ENCODE assay signal across 8 cellular contexts in genomic region chr6:89122625-89123024, GRCh38. TPM values are rescaled to one million over a fixed set of nuclear protein-coding genes. Genes with fewer than 3 reads are reported as not detected.
DNase-seq lines count a peak whose midpoint lies in the region; ATAC-seq, FAIRE-seq and TF ChIP-seq lines count a peak whose summit lies in the region.

No MANE protein-coding gene starts in this region.

- ATAC-seq in activated T-cell treated with anti-CD3 and anti-CD28 coated beads, Interleukin-2, amount 50 U/mL, for 72 hours (replicated peaks in 1 of 2), result peak; percentile 36 to 41
- peak; percentile 65 for ATAC-seq in HG02885 (IDR thresholded peaks at IDR 0.05; ENCODE audit: poor library complexity, unreplicated experiment)

- no peak for TF ChIP-seq POLR2A in H1 (IDR thresholded peaks at IDR 0.05; ENCODE audit: control extremely low read depth in 1 of 2, low read depth in 2 of 2, low read length in 2 of 2)

- no peaks in the 10 kb centered on the region for H3K4me1 ChIP-seq in OCI-LY7 (ENCODE audit: insufficient read depth, low read length, poor library complexity, severe bottlenecking)
- no peaks in the 10 kb centered on the region for H3K4me1 ChIP-seq in H1 (replicated peaks in 1 of 4; ENCODE audit: control insufficient read depth in 3 of 4, insufficient read depth in 4 of 4, low read length in 3 of 4)

- no peak overlapping the region for H2BK15ac ChIP-seq in H1 (ENCODE audit: low read length)

- no peak overlapping the region for H3K4ac ChIP-seq in H1 (replicated peaks; ENCODE audit: insufficient read length, low read depth, low read length)

- no peak overlapping the region for H2AK5ac ChIP-seq in H1 (ENCODE audit: low read depth, low read length)

- no peak for DNase-seq in activated T-cell treated with anti-CD3 and anti-CD28 coated beads, Interleukin-2, amount 50 U/mL, for 72 hours
- DNase-seq in activated T-cell treated with anti-CD3 and anti-CD28 coated beads, Interleukin-2, amount 50 U/mL, for 48 hours, result no peak
- DNase-seq in OCI-LY7 (ENCODE audit: low spot score) (peak; percentile 63), H1 (ENCODE audit: low read depth in 1 of 2, low spot score in 2 of 2) (no peak), NCI-H187 treated with DMSO at 0.1 percent for 48 hours (lab: John Stamatoyannopoulos, UW) (no peak)
- DNase-seq in stimulated activated CD4-positive, alpha-beta T cell treated with anti-CD3 and anti-CD28 coated beads, Interleukin-12 subunit alpha, Interleukin-12 subunit beta, amount 100 ng/mL, for 4 hours, result no peak

- H3K9ac ChIP-seq in H1 (replicated peaks in 1 of 4; ENCODE audit: extremely low read depth in 1 of 4, low read depth in 3 of 4, low read length in 3 of 4), result no peak overlapping the region

- no TSS peak for BruUV-seq in OCI-LY7 (replicated peaks; lab: Mats Ljungman, UMichigan)

- H3K4me1 Mint-ChIP-seq in activated T-cell treated with anti-CD3 and anti-CD28 coated beads, Interleukin-2, amount 50 U/mL, for 72 hours (ENCODE audit: low read depth), result no peaks in the 10 kb centered on the region
- no peaks in the 10 kb centered on the region for H3K4me1 Mint-ChIP-seq in nephron

- no peak overlapping the region for H4K91ac ChIP-seq in H1 (replicated peaks; ENCODE audit: insufficient read length, low read length)

- H3K4me3 Mint-ChIP-seq in activated T-cell treated with anti-CD3 and anti-CD28 coated beads, Interleukin-2, amount 50 U/mL, for 72 hours, result no peak overlapping the region
- H3K4me3 Mint-ChIP-seq in nephron, result no peak overlapping the region

- H2BK120ac ChIP-seq in H1 (replicated peaks; ENCODE audit: low read depth, low read length), result no peak overlapping the region

- H4K5ac ChIP-seq in H1 (ENCODE audit: insufficient read length, low read depth, low read length), result no peak overlapping the region

- no peak overlapping the region for H4K8ac ChIP-seq in H1 (ENCODE audit: extremely low read depth, insufficient read depth, low read length)

- H3K9me3 ChIP-seq in OCI-LY7 (ENCODE audit: low read length) (no peaks in the 10 kb centered on the region), H1 (ENCODE audit: insufficient read depth in 2 of 2, low read depth in 1 of 2, low read length in 1 of 2) (no peaks in the 10 kb centered on the region)

- no peak overlapping the region for H2BK12ac ChIP-seq in H1 (ENCODE audit: low read depth, low read length)

- no peak for TF ChIP-seq EP300 in H1 (IDR thresholded peaks at IDR 0.05; ENCODE audit: borderline replicate concordance in 1 of 2, low read depth in 2 of 2, low read length in 2 of 2)

- H3K27ac ChIP-seq in OCI-LY7 (ENCODE audit: low read depth, low read length, poor library complexity, severe bottlenecking) (no peak overlapping the region), H1 (ENCODE audit: low read depth, low read length) (no peak overlapping the region)

- peak; percentile 60 for FAIRE-seq in H1 (lab: Jason Lieb, UNC)

- H3K18ac ChIP-seq in H1 (ENCODE audit: extremely low read depth, low read length), result no peak overlapping the region

- peak; percentile 77 to 82 for TF ChIP-seq RAD21 in H1 (IDR thresholded peaks at IDR 0.05 in 1 of 2, conservative IDR thresholded peaks at IDR 0.05 in 1 of 2; ENCODE audit: low read depth in 2 of 2, low read length in 2 of 2)

- no peak overlapping the region for H2BK20ac ChIP-seq in H1 (ENCODE audit: low read length)

- no peaks in the 10 kb centered on the region for H3K9me2 ChIP-seq in OCI-LY7 (ENCODE audit: insufficient read depth, low read length)

- H3K79me1 ChIP-seq in H1 (ENCODE audit: low read depth, low read length), result no peaks in the 10 kb centered on the region

- H3K23ac ChIP-seq in H1 (ENCODE audit: insufficient read length), result no peak overlapping the region

- H3K79me2 ChIP-seq in OCI-LY7 (ENCODE audit: insufficient read depth, low read depth, low read length) (no peaks in the 10 kb centered on the region), H1 (ENCODE audit: control insufficient read depth in 1 of 2, insufficient read depth in 2 of 2, low read length in 2 of 2) (no peaks in the 10 kb centered on the region)

- H3K27ac Mint-ChIP-seq in activated T-cell treated with anti-CD3 and anti-CD28 coated beads, Interleukin-2, amount 50 U/mL, for 72 hours, result no peak overlapping the region
- peak overlapping the region in 2 of 3 experiments; percentile 23 to 45 for H3K27ac Mint-ChIP-seq in nephron

- no peaks in the 10 kb centered on the region for H3K36me3 Mint-ChIP-seq in activated T-cell treated with anti-CD3 and anti-CD28 coated beads, Interleukin-2, amount 50 U/mL, for 72 hours (ENCODE audit: insufficient read depth in 2 of 2)
- peaks cover 3% of the 10 kb centered on the region for H3K36me3 Mint-ChIP-seq in nephron (ENCODE audit: low read depth)

- H3K36me3 ChIP-seq in OCI-LY7 (ENCODE audit: insufficient read depth, low read length) (no peaks in the 10 kb centered on the region), H1 (ENCODE audit: control insufficient read depth in 2 of 4, insufficient read depth in 4 of 4, low read length in 3 of 4) (no peaks in the 10 kb centered on the region)

- H3K27me3 Mint-ChIP-seq in activated T-cell treated with anti-CD3 and anti-CD28 coated beads, Interleukin-2, amount 50 U/mL, for 72 hours (ENCODE audit: low read depth), result peaks cover 12% of the 10 kb centered on the region
- no peaks in the 10 kb centered on the region for H3K27me3 Mint-ChIP-seq in nephron (ENCODE audit: low read depth)

- H3K27me3 ChIP-seq in H1 (replicated peaks in 1 of 4; ENCODE audit: control insufficient read depth in 3 of 4, extremely low read depth in 1 of 4, insufficient read depth in 3 of 4, low read length in 3 of 4), result peaks cover 7 to 16% (median 15%) of the 10 kb centered on the region in 4 experiments

- no peak overlapping the region for H3K4me3 ChIP-seq in OCI-LY7 (ENCODE audit: low read depth, low read length, poor library complexity, severe bottlenecking)
- no peak overlapping the region for H3K4me3 ChIP-seq in H1 (ENCODE audit: extremely low read depth in 1 of 4, insufficient read depth in 2 of 4, low read depth in 3 of 4, low read length in 4 of 4)

- H4K20me1 ChIP-seq in OCI-LY7 (ENCODE audit: insufficient read depth, low read length) (no peaks in the 10 kb centered on the region), H1 (replicated peaks in 1 of 2; ENCODE audit: control insufficient read depth in 1 of 2, insufficient read depth in 2 of 2, low read length in 2 of 2) (no peaks in the 10 kb centered on the region)

- H2AFZ ChIP-seq in OCI-LY7 (ENCODE audit: low read length) (no peak overlapping the region), H1 (ENCODE audit: low read length) (no peak overlapping the region)

- TF ChIP-seq CTCF in OCI-LY7 (conservative IDR thresholded peaks at IDR 0.05; ENCODE audit: low read length), result peak; percentile 85
- peak in 2 of 3 experiments; percentile 49 to 57; a peak in 2 of 4 replicates for TF ChIP-seq CTCF in H1 (IDR thresholded peaks at IDR 0.05; ENCODE audit: control extremely low read depth in 1 of 3, insufficient read depth in 1 of 3, low read depth in 1 of 3, low read length in 3 of 3)
- TF ChIP-seq CTCF in nephron (IDR thresholded peaks at IDR 0.05; ENCODE audit: unreplicated experiment in 3 of 3), result peak; percentile 60 to 72 (median 60)

- H3K14ac ChIP-seq in H1 (ENCODE audit: insufficient read length), result no peak overlapping the region

- CTCF ChIA-PET in OCI-LY7 (lab: Charles Lee; ENCODE audit: unreplicated experiment) (no interaction called here), H1 (lab: Charles Lee; ENCODE audit: partially characterized antibody) (interaction anchor here (0.7 to 6.0 kb wide), 19 partner anchors 8 to 482 kb away, joined by 3 to 41 read pairs (median 4); partner anchors contain the start of gene GABRR1)

- intact Hi-C loops in OCI-LY7 (cut with micrococcal nuclease; ENCODE audit: unreplicated experiment), result loop anchor here (1.0 to 2.0 kb wide), 3 partner anchors 120 to 246 kb away; no protein-coding TSS in a partner anchor

- H2BK5ac ChIP-seq in H1 (ENCODE audit: low read depth, low read length), result no peak overlapping the region

- H3K4me2 ChIP-seq in OCI-LY7 (ENCODE audit: low read length) (no peak overlapping the region), H1 (ENCODE audit: insufficient read depth in 1 of 2, low read depth in 2 of 2, low read length in 2 of 2) (no peak overlapping the region)

- no peak overlapping the region for H3K56ac ChIP-seq in H1 (replicated peaks; ENCODE audit: insufficient read length, low read depth, low read length)

- peaks cover 3% of the 10 kb centered on the region; the same call in 1 of the 2 replicates for H3K23me2 ChIP-seq in H1 (ENCODE audit: low read depth, low read length)

- H3K9me3 Mint-ChIP-seq in activated T-cell treated with anti-CD3 and anti-CD28 coated beads, Interleukin-2, amount 50 U/mL, for 72 hours, result peaks cover 2 to 3% of the 10 kb centered on the region in 2 donors
- H3K9me3 Mint-ChIP-seq in nephron, result peaks cover 2% of the 10 kb centered on the region

- POLR2A ChIA-PET in OCI-LY7 (lab: Charles Lee) (interaction anchor here (0.7 to 1.2 kb wide), 2 partner anchors 14 to 140 kb away, joined by 3 read pairs; no protein-coding TSS in a partner anchor), H1 (lab: Charles Lee; ENCODE audit: partially characterized antibody) (interaction anchor here (0.7 kb wide), 1 partner anchor 189 kb away, joined by 3 read pairs; no protein-coding TSS in a partner anchor)

RNA-seq across cellular contexts. Expression of gene SRSF12, which starts 4.8 kb away (rescaled TPM):
- total RNA-seq in activated T-cell treated with anti-CD3 and anti-CD28 coated beads, Interleukin-2, amount 50 U/mL, for 72 hours, result under 1 TPM; 0.23 to 0.46 TPM
- not detected in 2 replicates for total RNA-seq in OCI-LY7 (2014; rRNA removed; shearing (Covaris generic))
- not detected in 2 replicates for total RNA-seq in OCI-LY7 (2022)
- total RNA-seq in H1 (2021; fragmentation: NEBNext Ultra II Directional; extraction: Animal tissue kit (Norgen Biotek cat#: 25700)), result 4.2 and 4.9 TPM in 2 replicates
- polyA plus RNA-seq in H1 (2011; rRNA removed), result 1.8 and 2.6 TPM in 2 replicates
- 2.8 TPM for polyA plus RNA-seq in H1 (2011; cell fraction: cytosol; rRNA removed)
- polyA plus RNA-seq in H1 (2011; cell fraction: nucleus; rRNA removed), result 1.9 TPM
- polyA plus RNA-seq in H1 (2012, experiment 1 of 2), result 2.8 to 4.4 TPM (median 3.9 TPM) in 4 replicates
- 0.64 TPM for polyA plus RNA-seq in H1 (2012, experiment 2 of 2)
- 2.5 TPM for polyA plus RNA-seq in H1 (2013, experiment 1 of 2)
- polyA plus RNA-seq in H1 (2013, experiment 2 of 2), result 2.5 TPM
- 1.5 and 3.0 TPM in 2 replicates for polyA minus RNA-seq in H1 (2011; rRNA and poly(A)+ RNA removed)
- 2.3 TPM for polyA minus RNA-seq in H1 (2011; cell fraction: cytosol; rRNA and poly(A)+ RNA removed)
- polyA minus RNA-seq in H1 (2011; cell fraction: nucleus; rRNA and poly(A)+ RNA removed), result 4.5 TPM

RNA-seq across cellular contexts. Expression of gene PM20D2, which starts 23.2 kb away (rescaled TPM):
- total RNA-seq in activated T-cell treated with anti-CD3 and anti-CD28 coated beads, Interleukin-2, amount 50 U/mL, for 72 hours, result 10 to 100 TPM; 11.6 to 17.6 TPM
- 33.1 and 35.1 TPM in 2 replicates for total RNA-seq in OCI-LY7 (2014; rRNA removed; shearing (Covaris generic))
- 36.1 and 39.5 TPM in 2 replicates for total RNA-seq in OCI-LY7 (2022)
- total RNA-seq in H1 (2021; fragmentation: NEBNext Ultra II Directional; extraction: Animal tissue kit (Norgen Biotek cat#: 25700)), result 7.1 and 7.6 TPM in 2 replicates
- 2.2 and 2.7 TPM in 2 replicates for polyA plus RNA-seq in H1 (2011; rRNA removed)
- 3.8 TPM for polyA plus RNA-seq in H1 (2011; cell fraction: cytosol; rRNA removed)
- 2.7 TPM for polyA plus RNA-seq in H1 (2011; cell fraction: nucleus; rRNA removed)
- polyA plus RNA-seq in H1 (2012, experiment 1 of 2), result 2.0 to 4.5 TPM (median 2.8 TPM) in 4 replicates
- polyA plus RNA-seq in H1 (2012, experiment 2 of 2), result 1.6 TPM
- 3.9 TPM for polyA plus RNA-seq in H1 (2013, experiment 1 of 2)
- polyA plus RNA-seq in H1 (2013, experiment 2 of 2), result 3.8 TPM
- polyA minus RNA-seq in H1 (2011; rRNA and poly(A)+ RNA removed), result 2.1 and 3.1 TPM in 2 replicates
- 5.2 TPM for polyA minus RNA-seq in H1 (2011; cell fraction: cytosol; rRNA and poly(A)+ RNA removed)
- polyA minus RNA-seq in H1 (2011; cell fraction: nucleus; rRNA and poly(A)+ RNA removed), result 5.0 TPM

RNA-seq across cellular contexts. Expression of gene PNRC1, which starts 42.1 kb away (rescaled TPM):
- 100 to 1,000 TPM; 119 to 137 TPM for total RNA-seq in activated T-cell treated with anti-CD3 and anti-CD28 coated beads, Interleukin-2, amount 50 U/mL, for 72 hours
- total RNA-seq in OCI-LY7 (2014; rRNA removed; shearing (Covaris generic)), result 22.6 and 26.7 TPM in 2 replicates
- 53.0 and 56.2 TPM in 2 replicates for total RNA-seq in OCI-LY7 (2022)
- 48.5 and 50.2 TPM in 2 replicates for total RNA-seq in H1 (2021; fragmentation: NEBNext Ultra II Directional; extraction: Animal tissue kit (Norgen Biotek cat#: 25700))
- 6.3 and 8.2 TPM in 2 replicates for polyA plus RNA-seq in H1 (2011; rRNA removed)
- 6.7 TPM for polyA plus RNA-seq in H1 (2011; cell fraction: cytosol; rRNA removed)
- polyA plus RNA-seq in H1 (2011; cell fraction: nucleus; rRNA removed), result 8.1 TPM
- 13.9 to 25.1 TPM (median 17.9 TPM) in 4 replicates for polyA plus RNA-seq in H1 (2012, experiment 1 of 2)
- 12.5 TPM for polyA plus RNA-seq in H1 (2012, experiment 2 of 2)
- 19.2 TPM for polyA plus RNA-seq in H1 (2013, experiment 1 of 2)
- polyA plus RNA-seq in H1 (2013, experiment 2 of 2), result 17.2 TPM
- polyA minus RNA-seq in H1 (2011; rRNA and poly(A)+ RNA removed), result 5.6 and 9.4 TPM in 2 replicates
- 24.0 TPM for polyA minus RNA-seq in H1 (2011; cell fraction: cytosol; rRNA and poly(A)+ RNA removed)
- polyA minus RNA-seq in H1 (2011; cell fraction: nucleus; rRNA and poly(A)+ RNA removed), result 35.3 TPM
